In genomic region chr4:120348521-120348920, GRCh38 we compare ENCODE assay signal across 14 cellular contexts.
DNase-seq lines count a peak whose midpoint lies in the region; TF ChIP-seq lines count a peak whose summit lies in the region.
"Had no signal": no experiment of that assay in that cellular context is flagged by ENCODE, and none has a peak within 500 bp of the region (broad histone marks: within the 10 kb centered on the region; RNA-seq: fewer than 3 reads in every experiment).

No MANE protein-coding gene starts in this region.

- no peaks in the 10 kb centered on the region for H3K9me3 Mint-ChIP-seq in osteocyte (ENCODE audit: unreplicated experiment)

- H2AFZ ChIP-seq in osteoblast (ENCODE audit: low read length): no peak overlapping the region

- H3K4me3 Mint-ChIP-seq in osteocyte (ENCODE audit: unreplicated experiment): no peak overlapping the region
- H3K4me3 Mint-ChIP-seq: CD8-positive, alpha-beta memory T cell had no signal

- H3K9me3 ChIP-seq in adipocyte (ENCODE audit: control insufficient read depth, low read length) (no peaks in the 10 kb centered on the region), osteoblast (ENCODE audit: low read depth, low read length) (no peaks in the 10 kb centered on the region)
- H3K9me3 ChIP-seq: BLaER1, HAP-1 had no signal

- H3K4me1 ChIP-seq in adipocyte (ENCODE audit: control insufficient read depth, insufficient read depth, low read length): peaks cover 14% of the 10 kb centered on the region
- peaks cover 12% of the 10 kb centered on the region for H3K4me1 ChIP-seq in osteoblast (ENCODE audit: insufficient read depth, low read length)
- H3K4me1 ChIP-seq: BLaER1, HAP-1 had no signal

- no peaks in the 10 kb centered on the region for H3K79me2 ChIP-seq in osteoblast (ENCODE audit: insufficient read depth, low read length)

- peak overlapping the region; percentile 20 for H3K4me2 ChIP-seq in osteoblast (ENCODE audit: insufficient read depth, low read length)
- H3K4me2 ChIP-seq: BLaER1 had no signal

- H4K20me1 ChIP-seq in osteoblast (ENCODE audit: insufficient read depth, low read length): no peaks in the 10 kb centered on the region
- H4K20me1 ChIP-seq: BLaER1 had no signal

- peak overlapping the region; percentile 0 for H3K9ac ChIP-seq in adipocyte (ENCODE audit: low read length)
- H3K9ac ChIP-seq: BLaER1 had no signal

- no peak overlapping the region for H3K27ac Mint-ChIP-seq in osteocyte (ENCODE audit: unreplicated experiment)
- H3K27ac Mint-ChIP-seq: CD8-positive, alpha-beta memory T cell had no signal

- H3K27me3 ChIP-seq in adipocyte (replicated peaks; ENCODE audit: control insufficient read depth, insufficient read depth, low read length): no peaks in the 10 kb centered on the region
- H3K27me3 ChIP-seq in osteoblast (ENCODE audit: insufficient read depth, low read length): no peaks in the 10 kb centered on the region
- H3K27me3 ChIP-seq: BLaER1 had no signal

- H3K27me3 Mint-ChIP-seq in osteocyte (ENCODE audit: unreplicated experiment): peaks cover 15% of the 10 kb centered on the region

- H3K36me3 Mint-ChIP-seq in osteocyte (ENCODE audit: unreplicated experiment): no peaks in the 10 kb centered on the region
- H3K36me3 Mint-ChIP-seq: CD8-positive, alpha-beta memory T cell had no signal

- H3K4me3 ChIP-seq in adipocyte (ENCODE audit: low read length) (peak overlapping the region; percentile 53), osteoblast (ENCODE audit: insufficient read depth, low read length) (no peak overlapping the region)
- H3K4me3 ChIP-seq: BLaER1, HAP-1 had no signal

- H3K27ac ChIP-seq in osteoblast (ENCODE audit: low read depth, low read length): no peak overlapping the region
- H3K27ac ChIP-seq: BLaER1 had no signal

- TF ChIP-seq CTCF in osteoblast (IDR thresholded peaks at IDR 0.05; ENCODE audit: extremely low read depth, low read depth, low read length) (no peak), osteocyte (IDR thresholded peaks at IDR 0.05) (no peak)

- DNase-seq in AG20443 (ENCODE audit: low spot score) (peak; percentile 11), adipocyte (ENCODE audit: low read depth) (peak; percentile 7), fibroblast of peridontal ligament (ENCODE audit: extremely low read depth) (peak; percentile 12), osteoblast (ENCODE audit: insufficient read length, low spot score, missing footprints) (peak; percentile 65), amygdala (lab: John Stamatoyannopoulos, UW) (no peak), osteocyte (ENCODE audit: extremely low spot score, unreplicated experiment) (no peak)
- no peak for DNase-seq in activated naive CD4-positive, alpha-beta T cell treated with Interleukin-2 at 50 U/mL for 16 hours
- no peak for DNase-seq in stimulated activated CD4-positive, alpha-beta T cell treated with anti-CD3 and anti-CD28 coated beads, Interleukin-2, amount 100 ng/mL, for 24 hours
- DNase-seq: 8988T; CD8-positive, alpha-beta memory T cell; DMS53; GF-D8 had no signal

- H3K36me3 ChIP-seq in adipocyte (ENCODE audit: control insufficient read depth, insufficient read depth, low read length, severe bottlenecking) (no peaks in the 10 kb centered on the region), osteoblast (ENCODE audit: insufficient read depth, low read length) (no peaks in the 10 kb centered on the region)
- H3K36me3 ChIP-seq: BLaER1, HAP-1 had no signal

- H3K4me1 Mint-ChIP-seq in osteocyte (ENCODE audit: unreplicated experiment): no peaks in the 10 kb centered on the region
- H3K4me1 Mint-ChIP-seq: CD8-positive, alpha-beta memory T cell had no signal

Comparison
In these comparisons a context has a peak if more than half of its experiments do, and no peak if none do; other contexts are left out.
1. DNase-seq: peak in AG20443 (single experiment), adipocyte (single experiment), fibroblast of peridontal ligament (single experiment) and osteoblast (single experiment); none in activated naive CD4-positive, alpha-beta T cell treated with Interleukin-2 at 50 U/mL for 16 hours (single experiment), stimulated activated CD4-positive, alpha-beta T cell treated with anti-CD3 and anti-CD28 coated beads, Interleukin-2, amount 100 ng/mL, for 24 hours (0 of 2), amygdala (0 of 56) and osteocyte (single experiment).